ENCODE assay signal across 20 cellular contexts in genomic region chr2:42590176-42590575, GRCh38.
"Had no signal": no experiment of that assay in that cellular context is flagged by ENCODE, and none has a peak within 500 bp of the region (broad histone marks: within the 10 kb centered on the region; RNA-seq: fewer than 3 reads in every experiment).

No MANE protein-coding gene starts in this region.

- H3K27ac Mint-ChIP-seq: dendritic cell treated with granulocyte-macrophage colony-stimulating factor and Interleukin-4, amounts not matched to agents 40 ng/mL and 50 ng/mL, for 4 days had no signal

- H3K27me3 ChIP-seq: hepatocyte, neutrophil, right atrium auricular region, sigmoid colon, suprapubic skin, tibial artery, upper lobe of left lung had no signal

- H3K27me3 Mint-ChIP-seq: dendritic cell treated with granulocyte-macrophage colony-stimulating factor and Interleukin-4, amounts not matched to agents 40 ng/mL and 50 ng/mL, for 4 days had no signal

- H2AFZ ChIP-seq: hepatocyte had no signal

- H3K9me3 ChIP-seq: left ventricle myocardium inferior, lower lobe of right lung, neutrophil, right atrium auricular region, sigmoid colon, suprapubic skin, tibial artery, upper lobe of left lung had no signal

- H3K36me3 ChIP-seq: lower lobe of right lung, neutrophil, right atrium auricular region, suprapubic skin had no signal

- H3K9me3 Mint-ChIP-seq: dendritic cell treated with granulocyte-macrophage colony-stimulating factor and Interleukin-4, amounts not matched to agents 40 ng/mL and 50 ng/mL, for 4 days had no signal

- H3K4me2 ChIP-seq: hepatocyte had no signal

- H3K27ac ChIP-seq: hepatocyte, left ventricle myocardium inferior, lower lobe of right lung, neutrophil, right atrium auricular region, sigmoid colon, skin epidermis, suprapubic skin, tibial artery, upper lobe of left lung had no signal

- DNase-seq: cerebellar nuclear complex; foreskin melanocyte; kidney; left cardiac atrium; left ventricle myocardium inferior; lower lobe of right lung; mesenchymal stem cell; midbrain; posterior cingulate gyrus; sigmoid colon; stimulated activated CD4-positive, alpha-beta T cell treated with anti-CD3 and anti-CD28 coated beads, Interleukin-2, amount 100 ng/mL, for 24 hours; stimulated activated naive CD4-positive, alpha-beta T cell treated with Interleukin-2 at 50 U/mL for 16 hours; tibial artery; upper lobe of left lung had no signal

- H3K4me1 ChIP-seq: left ventricle myocardium inferior, right atrium auricular region, sigmoid colon, suprapubic skin, tibial artery, upper lobe of left lung had no signal

- H3K4me3 Mint-ChIP-seq: dendritic cell treated with granulocyte-macrophage colony-stimulating factor and Interleukin-4, amounts not matched to agents 40 ng/mL and 50 ng/mL, for 4 days had no signal

- ATAC-seq: left cardiac atrium, lower lobe of right lung had no signal

- H3K4me3 ChIP-seq: hepatocyte, left ventricle myocardium inferior, lower lobe of right lung, right atrium auricular region, sigmoid colon, skin epidermis, suprapubic skin, tibial artery, upper lobe of left lung had no signal
